In the genomic region with DNA sequence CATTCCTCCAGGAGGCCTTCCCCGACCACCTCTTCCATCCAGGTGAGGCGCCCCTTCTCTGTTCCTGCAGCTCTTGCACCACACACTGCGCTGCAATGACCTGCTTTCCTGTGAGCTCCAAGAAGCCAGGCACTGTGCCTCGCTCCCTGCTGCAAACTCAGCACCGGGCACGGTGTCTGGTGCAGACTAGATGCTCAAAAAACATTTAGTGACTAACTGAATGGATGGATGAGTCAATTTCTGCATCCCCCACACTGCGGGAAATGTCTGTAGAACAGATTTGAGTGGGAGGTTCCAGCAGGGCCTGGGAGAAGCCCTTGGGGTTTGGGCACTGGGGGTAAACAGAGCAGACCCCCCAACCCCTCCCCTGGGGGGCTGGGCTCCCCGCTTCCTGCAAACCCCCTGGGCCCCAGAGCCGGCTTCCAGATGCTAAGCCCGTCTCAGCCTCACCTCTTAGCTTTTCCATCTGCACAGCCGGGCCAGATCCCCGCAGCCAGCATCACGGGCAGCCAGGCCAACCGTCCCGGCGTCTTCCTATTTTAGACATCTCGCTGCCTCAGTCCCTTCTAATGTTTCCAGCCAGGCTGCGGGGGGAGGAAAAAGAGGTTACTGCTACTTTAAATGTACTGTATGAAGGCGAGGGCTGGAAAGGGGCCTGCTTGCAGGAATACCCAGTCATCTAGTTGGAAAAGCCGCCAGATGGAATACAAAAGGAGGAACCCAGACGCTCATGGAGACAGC, we compare ENCODE assay signal across 10 cellular contexts.
DNase-seq lines count a peak whose midpoint lies in the region; ATAC-seq and TF ChIP-seq lines count a peak whose summit lies in the region.
"Had no signal": no experiment of that assay in that cellular context is flagged by ENCODE, and none has a peak within 500 bp of the region (broad histone marks: within the 10 kb centered on the region; RNA-seq: fewer than 3 reads in every experiment).

No MANE protein-coding gene starts in this region.

- peak overlapping the region; percentile 65 for H3K4me2 ChIP-seq in GM23248 (ENCODE audit: unreplicated experiment)

- TF ChIP-seq CTCF in brain microvascular endothelial cell (IDR thresholded peaks at IDR 0.05; ENCODE audit: low read depth, low read length, missing control alignments) (no peak), right atrium auricular region (IDR thresholded peaks at IDR 0.05) (no peak)

- H2AFZ ChIP-seq in GM23248, result peak overlapping the region; percentile 52

- no peaks in the 10 kb centered on the region for H3K36me3 ChIP-seq in GM23248 (ENCODE audit: low read depth)
- no peaks in the 10 kb centered on the region for H3K36me3 ChIP-seq in brain microvascular endothelial cell (replicated peaks)
- H3K36me3 ChIP-seq in right atrium auricular region, result no peaks in the 10 kb centered on the region

- in situ Hi-C loops in GM23248 (cut with MboI) (no loop called here), brain microvascular endothelial cell (cut with HindIII; ENCODE audit: low pct_ligation_motif_present, low sequenced_read_pairs) (loop anchor here (25.0 kb wide), 1 partner anchor 421 kb away; no protein-coding TSS in a partner anchor)

- H3F3A ChIP-seq in GM23248 (ENCODE audit: insufficient read depth), result peaks cover 32% of the 10 kb centered on the region

- H3K4me1 ChIP-seq in GM23248 (ENCODE audit: insufficient read depth), result peaks cover 31% of the 10 kb centered on the region
- H3K4me1 ChIP-seq in right atrium auricular region, result peaks cover 0 to 38% of the 10 kb centered on the region in 2 donors

- no peaks in the 10 kb centered on the region for H4K20me1 ChIP-seq in GM23248 (ENCODE audit: insufficient read depth)

- peak overlapping the region; percentile 33; the same call in 1 of the 2 replicates for H3K4me3 ChIP-seq in GM23248
- peak overlapping the region; percentile 29 for H3K4me3 ChIP-seq in brain microvascular endothelial cell (ENCODE audit: low read depth, low read length)
- peak overlapping the region; percentile 36 to 49 for H3K4me3 ChIP-seq in right atrium auricular region
- H3K4me3 ChIP-seq in skeletal muscle cell (ENCODE audit: low read depth, low read length), result peak overlapping the region; percentile 25
- H3K4me3 ChIP-seq: SK-N-MC had no signal

- no peaks in the 10 kb centered on the region for H3K27me3 ChIP-seq in GM23248 (replicated peaks; ENCODE audit: insufficient read depth)
- H3K27me3 ChIP-seq in brain microvascular endothelial cell (replicated peaks), result no peaks in the 10 kb centered on the region
- no peaks in the 10 kb centered on the region for H3K27me3 ChIP-seq in right atrium auricular region

- H3K79me2 ChIP-seq in GM23248 (ENCODE audit: insufficient read depth), result no peaks in the 10 kb centered on the region

- H3K9me3 ChIP-seq in GM23248 (ENCODE audit: low read depth) (no peaks in the 10 kb centered on the region), right atrium auricular region (no peaks in the 10 kb centered on the region)

- H3K9ac ChIP-seq in GM23248, result peak overlapping the region; percentile 60

- ATAC-seq in HG03571 (IDR thresholded peaks at IDR 0.05; ENCODE audit: unreplicated experiment) (no peak), HG03378 (IDR thresholded peaks at IDR 0.05; ENCODE audit: unreplicated experiment) (no peak), HG03457 (IDR thresholded peaks at IDR 0.05; ENCODE audit: unreplicated experiment) (no peak)
- ATAC-seq: activated T-helper 17 cell treated with anti-CD3 and anti-CD28 coated beads, Interleukin-2, amount 50 U/mL, for 72 hours had no signal

- DNase-seq in GM23248, result peak; percentile 91
- DNase-seq in brain microvascular endothelial cell, result peak; percentile 70
- peak; percentile 72 for DNase-seq in right atrium auricular region (ENCODE audit: low spot score)
- DNase-seq in skeletal muscle cell (ENCODE audit: low read depth), result no peak
- DNase-seq in SW480 (ENCODE audit: low spot score), result no peak

- H3K27ac ChIP-seq in GM23248 (peak overlapping the region; percentile 68), brain microvascular endothelial cell (peak overlapping the region; percentile 36), right atrium auricular region (peak overlapping the region; percentile 78 to 84)
- H3K27ac ChIP-seq: SK-N-MC had no signal

- H3K9me2 ChIP-seq in GM23248 (ENCODE audit: insufficient read depth), result no peaks in the 10 kb centered on the region

- 10% methylated on average over 20 to 21 of the region's 21 CpGs for WGBS in GM23248 (ENCODE audit: low coverage in 1 of 2, low lambda C conversion rate in 2 of 2, missing lambda C conversion rate in 2 of 2), 2 experiments

Comparison
In these comparisons a context has a peak if more than half of its experiments do, and no peak if none do; other contexts are left out.
1. DNase-seq: peak in GM23248 (single experiment), brain microvascular endothelial cell (single experiment) and right atrium auricular region (single experiment); none in skeletal muscle cell (single experiment) and SW480 (single experiment).
2. Peak in every context shown above with its lines, with median percentiles within 50 percentile points of each other: H3K27ac ChIP-seq and H3K4me3 ChIP-seq.